Comparison of ENCODE assay signal across 9 cellular contexts in the genomic region with DNA sequence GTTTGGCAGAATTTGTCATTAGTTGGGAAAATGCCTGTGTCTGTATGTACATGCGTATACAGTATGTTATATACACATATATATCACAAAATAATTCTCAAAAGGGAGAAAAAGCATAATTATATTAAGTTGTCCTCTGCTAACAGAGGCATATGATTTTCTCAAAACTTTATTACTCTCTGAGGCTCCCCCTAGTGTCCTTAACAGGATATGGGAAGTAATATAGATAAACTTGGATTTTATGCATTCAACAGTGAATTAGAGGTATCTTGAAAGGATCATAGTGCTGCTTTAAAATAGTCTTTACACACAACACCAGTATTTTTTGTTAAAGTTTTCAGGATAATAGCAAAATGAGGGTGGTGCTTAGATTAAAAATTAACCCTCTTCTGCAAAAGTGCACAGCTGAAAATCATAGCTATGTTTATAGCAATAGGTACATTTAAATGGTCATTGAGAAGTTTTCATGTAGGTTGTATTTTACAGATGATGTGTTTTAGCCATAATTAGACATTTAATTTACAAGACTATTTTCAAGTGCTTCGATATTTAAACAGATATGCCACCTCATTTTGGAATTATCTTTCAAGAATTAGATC.
DNase-seq lines count a peak whose midpoint lies in the region; ATAC-seq and TF ChIP-seq lines count a peak whose summit lies in the region.
"Had no signal": no experiment of that assay in that cellular context is flagged by ENCODE, and none has a peak within 500 bp of the region (broad histone marks: within the 10 kb centered on the region; RNA-seq: fewer than 3 reads in every experiment).

No MANE protein-coding gene starts in this region.

- H3K27me3 Mint-ChIP-seq in osteocyte (ENCODE audit: unreplicated experiment) = no peaks in the 10 kb centered on the region
- H3K27me3 Mint-ChIP-seq in CD4-positive, alpha-beta memory T cell = no peaks in the 10 kb centered on the region
- no peaks in the 10 kb centered on the region for H3K27me3 Mint-ChIP-seq in activated T-cell treated with anti-CD3 and anti-CD28 coated beads, Interleukin-2, amount 50 U/mL, for 4 hours (ENCODE audit: low read depth)
- H3K27me3 Mint-ChIP-seq: activated CD4-positive, alpha-beta memory T cell treated with anti-CD3 and anti-CD28 coated beads, Interleukin-2, amount 10 ng/mL, durations not matched to agents 7 days and 5 days had no signal

- H4K20me1 ChIP-seq in Karpas-422 (ENCODE audit: insufficient read depth, low read depth, low read length) = no peaks in the 10 kb centered on the region

- H3K36me3 Mint-ChIP-seq in osteocyte (ENCODE audit: unreplicated experiment) = no peaks in the 10 kb centered on the region
- no peaks in the 10 kb centered on the region for H3K36me3 Mint-ChIP-seq in CD4-positive, alpha-beta memory T cell
- H3K36me3 Mint-ChIP-seq in activated T-cell treated with anti-CD3 and anti-CD28 coated beads, Interleukin-2, amount 50 U/mL, for 4 hours (ENCODE audit: insufficient read depth) = no peaks in the 10 kb centered on the region

- H3K27ac Mint-ChIP-seq in osteocyte (ENCODE audit: unreplicated experiment) = no peak overlapping the region
- no peak overlapping the region for H3K27ac Mint-ChIP-seq in CD4-positive, alpha-beta memory T cell
- H3K27ac Mint-ChIP-seq: activated CD4-positive, alpha-beta memory T cell treated with anti-CD3 and anti-CD28 coated beads, Interleukin-2, amount 10 ng/mL, durations not matched to agents 7 days and 5 days had no signal

- no peak overlapping the region for H3K27ac ChIP-seq in Karpas-422 (ENCODE audit: low read length)
- no peak overlapping the region for H3K27ac ChIP-seq in CD4-positive, alpha-beta memory T cell (ENCODE audit: low read depth, low read length)

- DNase-seq in DMS 273 (lab: John Stamatoyannopoulos, UW; ENCODE audit: unreplicated experiment) = peak; percentile 44
- no peak for DNase-seq in DMS 273 treated with DMSO at 0.1 percent for 48 hours (lab: John Stamatoyannopoulos, UW)
- peak; percentile 68 for DNase-seq in Karpas-422
- DNase-seq in cardiac fibroblast (ENCODE audit: low read depth in 2 of 2) = peak; percentile 3 to 34
- DNase-seq in osteocyte (ENCODE audit: extremely low spot score, unreplicated experiment) = no peak
- no peak for DNase-seq in CD4-positive, alpha-beta memory T cell
- no peak for DNase-seq in activated T-cell treated with anti-CD3 and anti-CD28 coated beads, Interleukin-2, amount 50 U/mL, for 4 hours
- DNase-seq: activated CD4-positive, alpha-beta memory T cell treated with anti-CD3 and anti-CD28 coated beads, Interleukin-2, amount 10 ng/mL, durations not matched to agents 7 days and 5 days had no signal

- H3K9me3 ChIP-seq in Karpas-422 (ENCODE audit: low read length) = no peaks in the 10 kb centered on the region
- no peaks in the 10 kb centered on the region for H3K9me3 ChIP-seq in CD4-positive, alpha-beta memory T cell (ENCODE audit: control insufficient read depth in 1 of 2, low read length in 2 of 2)

- no peak for ATAC-seq in activated T-cell treated with anti-CD3 and anti-CD28 coated beads, Interleukin-2, amount 50 U/mL, for 4 hours
- ATAC-seq in HG03521 (IDR thresholded peaks at IDR 0.05; ENCODE audit: unreplicated experiment) = no peak

- CTCF ChIA-PET in CD4-positive, alpha-beta memory T cell (lab: Charles Lee; ENCODE audit: partially characterized antibody) = no interaction called here

- no peaks in the 10 kb centered on the region for H3K27me3 ChIP-seq in Karpas-422 (ENCODE audit: low read length)
- no peaks in the 10 kb centered on the region for H3K27me3 ChIP-seq in CD4-positive, alpha-beta memory T cell (ENCODE audit: insufficient read depth, low read length)

- POLR2A ChIA-PET in CD4-positive, alpha-beta memory T cell (lab: Charles Lee; ENCODE audit: partially characterized antibody) = no interaction called here

- H3K9ac ChIP-seq in Karpas-422 (ENCODE audit: low read length) = no peak overlapping the region

- peaks cover 7% of the 10 kb centered on the region for H3K4me1 Mint-ChIP-seq in osteocyte (ENCODE audit: unreplicated experiment)
- peaks cover 0 to 2% (median 0%) of the 10 kb centered on the region in 4 donors for H3K4me1 Mint-ChIP-seq in CD4-positive, alpha-beta memory T cell
- no peaks in the 10 kb centered on the region for H3K4me1 Mint-ChIP-seq in activated T-cell treated with anti-CD3 and anti-CD28 coated beads, Interleukin-2, amount 50 U/mL, for 4 hours (ENCODE audit: low read depth)
- H3K4me1 Mint-ChIP-seq: activated CD4-positive, alpha-beta memory T cell treated with anti-CD3 and anti-CD28 coated beads, Interleukin-2, amount 10 ng/mL, durations not matched to agents 7 days and 5 days had no signal

- H3K9me2 ChIP-seq in Karpas-422 (replicated peaks; ENCODE audit: insufficient read depth, low read length) = no peaks in the 10 kb centered on the region

- no peaks in the 10 kb centered on the region for H3K79me2 ChIP-seq in Karpas-422 (ENCODE audit: low read length)

- no peaks in the 10 kb centered on the region for H3K9me3 Mint-ChIP-seq in osteocyte (ENCODE audit: unreplicated experiment)
- peaks cover 0 to 15% (median 7%) of the 10 kb centered on the region in 8 donors for H3K9me3 Mint-ChIP-seq in CD4-positive, alpha-beta memory T cell
- peaks cover 11% of the 10 kb centered on the region for H3K9me3 Mint-ChIP-seq in activated T-cell treated with anti-CD3 and anti-CD28 coated beads, Interleukin-2, amount 50 U/mL, for 4 hours

- intact Hi-C loops in CD4-positive, alpha-beta memory T cell (cut with micrococcal nuclease) = no loop called here

- H3K36me3 ChIP-seq in Karpas-422 (ENCODE audit: insufficient read depth, low read length) = no peaks in the 10 kb centered on the region
- no peaks in the 10 kb centered on the region for H3K36me3 ChIP-seq in CD4-positive, alpha-beta memory T cell (ENCODE audit: insufficient read depth, low read length)

- TF ChIP-seq CTCF in cardiac fibroblast (IDR thresholded peaks at IDR 0.05; ENCODE audit: low read depth, low read length) (peak; percentile 48), osteocyte (IDR thresholded peaks at IDR 0.05) (peak; percentile 76)

- no peaks in the 10 kb centered on the region for H3K4me1 ChIP-seq in Karpas-422 (ENCODE audit: low read length)
- no peaks in the 10 kb centered on the region for H3K4me1 ChIP-seq in CD4-positive, alpha-beta memory T cell (ENCODE audit: insufficient read depth, low read length)

- no peak overlapping the region for H3K4me3 Mint-ChIP-seq in osteocyte (ENCODE audit: unreplicated experiment)
- H3K4me3 Mint-ChIP-seq in CD4-positive, alpha-beta memory T cell = no peak overlapping the region
- no peak overlapping the region for H3K4me3 Mint-ChIP-seq in activated T-cell treated with anti-CD3 and anti-CD28 coated beads, Interleukin-2, amount 50 U/mL, for 4 hours
- H3K4me3 Mint-ChIP-seq: activated CD4-positive, alpha-beta memory T cell treated with anti-CD3 and anti-CD28 coated beads, Interleukin-2, amount 10 ng/mL, durations not matched to agents 7 days and 5 days had no signal

- H3K4me2 ChIP-seq in Karpas-422 (ENCODE audit: low read depth, low read length, poor library complexity, severe bottlenecking) = no peak overlapping the region

- no peak overlapping the region for H3K4me3 ChIP-seq in Karpas-422 (ENCODE audit: low read length)
- H3K4me3 ChIP-seq in cardiac fibroblast (replicated peaks in 1 of 2; ENCODE audit: low read depth in 2 of 2, low read length in 2 of 2) = no peak overlapping the region
- no peak overlapping the region for H3K4me3 ChIP-seq in CD4-positive, alpha-beta memory T cell (ENCODE audit: low read length in 2 of 2)

- H2AFZ ChIP-seq in Karpas-422 (ENCODE audit: low read length) = no peak overlapping the region

Comparison
In these comparisons a context has a peak if more than half of its experiments do, and no peak if none do; other contexts are left out.
1. DNase-seq: peak in DMS 273 (single experiment), Karpas-422 (single experiment) and cardiac fibroblast (2 of 2); none in DMS 273 treated with DMSO at 0.1 percent for 48 hours (single experiment), osteocyte (single experiment), CD4-positive, alpha-beta memory T cell (0 of 5) and activated T-cell treated with anti-CD3 and anti-CD28 coated beads, Interleukin-2, amount 50 U/mL, for 4 hours (single experiment).